Comparison of ENCODE assay signal across 10 cellular contexts in the genomic region with DNA sequence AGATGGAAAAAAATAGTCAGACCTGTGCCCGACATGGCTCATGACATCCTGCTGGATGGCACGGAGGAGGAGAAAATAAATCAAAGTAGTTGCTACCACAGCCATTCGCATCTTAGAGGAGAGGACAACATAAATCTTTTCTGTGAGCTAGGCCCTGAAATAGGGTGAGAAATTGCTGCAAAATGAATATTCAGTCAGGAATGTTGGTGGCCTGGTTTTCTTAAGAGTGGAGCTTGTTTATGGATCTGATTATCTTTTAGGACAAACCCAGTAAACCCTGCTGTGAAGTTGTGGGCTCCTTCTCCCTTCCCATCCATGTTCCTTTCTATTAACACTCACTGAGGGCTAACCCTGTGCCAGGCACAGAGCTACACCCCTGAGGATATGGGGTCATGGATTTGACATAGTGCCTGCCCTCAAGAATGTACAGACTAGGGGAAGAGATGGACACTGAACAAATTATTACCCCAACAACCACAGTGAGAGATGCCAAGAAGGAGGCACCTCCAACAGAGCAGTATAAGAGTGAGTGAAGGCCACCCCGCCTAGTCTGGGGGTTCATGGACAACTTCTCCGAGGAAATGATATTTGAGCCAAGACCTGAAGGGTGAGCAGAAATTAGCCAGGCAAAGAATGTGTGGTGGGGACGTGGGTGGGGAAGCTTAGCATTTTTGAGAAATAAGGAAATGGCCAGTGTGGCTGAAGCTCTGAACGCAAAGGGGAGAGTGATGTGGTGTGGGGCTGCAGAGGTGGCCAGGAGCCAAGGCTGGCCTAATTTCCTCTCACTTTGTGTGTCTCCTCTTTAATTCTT.
DNase-seq lines count a peak whose midpoint lies in the region; ATAC-seq and TF ChIP-seq lines count a peak whose summit lies in the region.
"Had no signal": no experiment of that assay in that cellular context is flagged by ENCODE, and none has a peak within 500 bp of the region (broad histone marks: within the 10 kb centered on the region; RNA-seq: fewer than 3 reads in every experiment).

No MANE protein-coding gene starts in this region.

- no peaks in the 10 kb centered on the region for H3K27me3 Mint-ChIP-seq in T-helper 2 cell treated with Interferon-gamma antibody and Interleukin-4, amounts not matched to agents 5 μg/mL and 100 μg/mL, for 36 hours (ENCODE audit: low read depth)

- H3K27ac Mint-ChIP-seq in T-helper 2 cell treated with Interferon-gamma antibody and Interleukin-4, amounts not matched to agents 5 μg/mL and 100 μg/mL, for 36 hours = no peak overlapping the region

- H3K27me3 ChIP-seq in right atrium auricular region = no peaks in the 10 kb centered on the region
- no peaks in the 10 kb centered on the region for H3K27me3 ChIP-seq in aorta (ENCODE audit: control insufficient read depth in 1 of 2, insufficient read depth in 2 of 2, low read length in 1 of 2)
- H3K27me3 ChIP-seq in dorsolateral prefrontal cortex = no peaks in the 10 kb centered on the region

- H3K4me1 ChIP-seq in right atrium auricular region (peaks cover 0 to 9% of the 10 kb centered on the region in 2 donors), aorta (ENCODE audit: control insufficient read depth in 1 of 2, insufficient read depth in 2 of 2, low read length in 2 of 2) (peaks cover 0 to 3% of the 10 kb centered on the region in 2 donors)

- peaks cover 26% of the 10 kb centered on the region for H3K4me1 Mint-ChIP-seq in T-helper 2 cell treated with Interferon-gamma antibody and Interleukin-4, amounts not matched to agents 5 μg/mL and 100 μg/mL, for 36 hours (ENCODE audit: low read depth)

- H3K4me3 ChIP-seq in right atrium auricular region (no peak overlapping the region), aorta (ENCODE audit: low read length in 2 of 2) (no peak overlapping the region), dorsolateral prefrontal cortex (no peak overlapping the region)

- TF ChIP-seq CTCF in right atrium auricular region (IDR thresholded peaks at IDR 0.05) = no peak
- TF ChIP-seq CTCF in dorsolateral prefrontal cortex (IDR thresholded peaks at IDR 0.05 in 54 of 56, conservative IDR thresholded peaks at IDR 0.05 in 2 of 56; ENCODE audit: low read depth in 1 of 56, partially characterized antibody in 56 of 56) = no peak

- peaks cover 4% of the 10 kb centered on the region for H3K9me3 Mint-ChIP-seq in T-helper 2 cell treated with Interferon-gamma antibody and Interleukin-4, amounts not matched to agents 5 μg/mL and 100 μg/mL, for 36 hours

- H3K27ac ChIP-seq in right atrium auricular region (peak overlapping the region; percentile 31 to 48), aorta (ENCODE audit: low read depth in 1 of 2, low read length in 2 of 2) (no peak overlapping the region), dorsolateral prefrontal cortex (peak overlapping the region in 15 of 59 donors; percentile 2 to 38 (median 30))

- DNase-seq in right atrium auricular region (ENCODE audit: low spot score) (no peak), Right ventricle myocardium inferior (ENCODE audit: missing footprints) (no peak), astrocyte of the hippocampus (ENCODE audit: low read depth, low spot score) (peak; percentile 77), myocyte (ENCODE audit: low read depth) (peak; percentile 79), aorta (peak in 1 of 2 donors; percentile 74), dorsolateral prefrontal cortex (no peak), ecto neural progenitor cell (ENCODE audit: low spot score) (no peak)
- no peak for DNase-seq in T-helper 2 cell treated with Interferon-gamma antibody and Interleukin-4, amounts not matched to agents 5 μg/mL and 100 μg/mL, for 36 hours (ENCODE audit: low spot score)
- DNase-seq: effector memory CD4-positive, alpha-beta T cell; left colon had no signal

- no peaks in the 10 kb centered on the region for H3K9me3 ChIP-seq in right atrium auricular region
- no peaks in the 10 kb centered on the region for H3K9me3 ChIP-seq in aorta (ENCODE audit: control insufficient read depth, low read length)

- peaks cover 1% of the 10 kb centered on the region for H3K36me3 Mint-ChIP-seq in T-helper 2 cell treated with Interferon-gamma antibody and Interleukin-4, amounts not matched to agents 5 μg/mL and 100 μg/mL, for 36 hours (ENCODE audit: low read depth)

- intact Hi-C loops in Right ventricle myocardium inferior (cut with DNase I) = no loop called here
- intact Hi-C loops in aorta (cut with DNase I) = loop anchor here (2.0 to 10.0 kb wide), 3 partner anchors 26 to 398 kb away; partner anchors contain the start of gene BHLHE40 (in 1 of the 2)
- intact Hi-C loops in dorsolateral prefrontal cortex (cut with DNase I) = loop anchor here (10.0 kb wide), 1 partner anchor 338 kb away; no protein-coding TSS in a partner anchor

- H3K36me3 ChIP-seq in right atrium auricular region (no peaks in the 10 kb centered on the region), aorta (ENCODE audit: control insufficient read depth in 1 of 2, insufficient read depth in 2 of 2, low read length in 1 of 2) (no peaks in the 10 kb centered on the region)

- no peak overlapping the region for H3K4me3 Mint-ChIP-seq in T-helper 2 cell treated with Interferon-gamma antibody and Interleukin-4, amounts not matched to agents 5 μg/mL and 100 μg/mL, for 36 hours

- WGBS in aorta, 2 donors = 66 to 71% methylated on average over 7 of the region's 7 CpGs

- ATAC-seq in Right ventricle myocardium inferior (no peak), aorta (ENCODE audit: low FRiP score) (peak; percentile 44)
- ATAC-seq: left colon had no signal

Comparison
In these comparisons a context has a peak if more than half of its experiments do, and no peak if none do; other contexts are left out.
1. DNase-seq: peak in astrocyte of the hippocampus (single experiment) and myocyte (single experiment); none in right atrium auricular region (single experiment), Right ventricle myocardium inferior (single experiment), dorsolateral prefrontal cortex (0 of 10), ecto neural progenitor cell (single experiment) and T-helper 2 cell treated with Interferon-gamma antibody and Interleukin-4, amounts not matched to agents 5 μg/mL and 100 μg/mL, for 36 hours (single experiment).
2. H3K27ac ChIP-seq: peak in right atrium auricular region (2 of 2); none in aorta (0 of 2).